1 cellular context compared by ENCODE assay signal in genomic region chr11:68735626-68736025, GRCh38.
TF ChIP-seq lines count a peak whose summit lies in the region.

No MANE protein-coding gene starts in this region.

TF ChIP-seq in WTC11, 78 proteins besides CTCF, POLR2A, EP300 and RAD21 (continued from another document):
- TF ChIP-seq, protein P1, sequence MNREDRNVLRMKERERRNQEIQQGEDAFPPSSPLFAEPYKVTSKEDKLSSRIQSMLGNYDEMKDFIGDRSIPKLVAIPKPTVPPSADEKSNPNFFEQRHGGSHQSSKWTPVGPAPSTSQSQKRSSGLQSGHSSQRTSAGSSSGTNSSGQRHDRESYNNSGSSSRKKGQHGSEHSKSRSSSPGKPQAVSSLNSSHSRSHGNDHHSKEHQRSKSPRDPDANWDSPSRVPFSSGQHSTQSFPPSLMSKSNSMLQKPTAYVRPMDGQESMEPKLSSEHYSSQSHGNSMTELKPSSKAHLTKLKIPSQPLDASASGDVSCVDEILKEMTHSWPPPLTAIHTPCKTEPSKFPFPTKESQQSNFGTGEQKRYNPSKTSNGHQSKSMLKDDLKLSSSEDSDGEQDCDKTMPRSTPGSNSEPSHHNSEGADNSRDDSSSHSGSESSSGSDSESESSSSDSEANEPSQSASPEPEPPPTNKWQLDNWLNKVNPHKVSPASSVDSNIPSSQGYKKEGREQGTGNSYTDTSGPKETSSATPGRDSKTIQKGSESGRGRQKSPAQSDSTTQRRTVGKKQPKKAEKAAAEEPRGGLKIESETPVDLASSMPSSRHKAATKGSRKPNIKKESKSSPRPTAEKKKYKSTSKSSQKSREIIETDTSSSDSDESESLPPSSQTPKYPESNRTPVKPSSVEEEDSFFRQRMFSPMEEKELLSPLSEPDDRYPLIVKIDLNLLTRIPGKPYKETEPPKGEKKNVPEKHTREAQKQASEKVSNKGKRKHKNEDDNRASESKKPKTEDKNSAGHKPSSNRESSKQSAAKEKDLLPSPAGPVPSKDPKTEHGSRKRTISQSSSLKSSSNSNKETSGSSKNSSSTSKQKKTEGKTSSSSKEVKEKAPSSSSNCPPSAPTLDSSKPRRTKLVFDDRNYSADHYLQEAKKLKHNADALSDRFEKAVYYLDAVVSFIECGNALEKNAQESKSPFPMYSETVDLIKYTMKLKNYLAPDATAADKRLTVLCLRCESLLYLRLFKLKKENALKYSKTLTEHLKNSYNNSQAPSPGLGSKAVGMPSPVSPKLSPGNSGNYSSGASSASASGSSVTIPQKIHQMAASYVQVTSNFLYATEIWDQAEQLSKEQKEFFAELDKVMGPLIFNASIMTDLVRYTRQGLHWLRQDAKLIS (CRISPR knock-in tag; IDR thresholded peaks at IDR 0.05; ENCODE audit: borderline replicate concordance): no peak
- TF ChIP-seq ZNF317 (CRISPR knock-in tag; IDR thresholded peaks at IDR 0.05; ENCODE audit: borderline replicate concordance, low read depth): no peak
- TF ChIP-seq CREB1 (CRISPR knock-in tag; IDR thresholded peaks at IDR 0.05): no peak
- no peak for TF ChIP-seq MXD4 (CRISPR knock-in tag; IDR thresholded peaks at IDR 0.05; ENCODE audit: borderline replicate concordance)
- TF ChIP-seq, protein P2, sequence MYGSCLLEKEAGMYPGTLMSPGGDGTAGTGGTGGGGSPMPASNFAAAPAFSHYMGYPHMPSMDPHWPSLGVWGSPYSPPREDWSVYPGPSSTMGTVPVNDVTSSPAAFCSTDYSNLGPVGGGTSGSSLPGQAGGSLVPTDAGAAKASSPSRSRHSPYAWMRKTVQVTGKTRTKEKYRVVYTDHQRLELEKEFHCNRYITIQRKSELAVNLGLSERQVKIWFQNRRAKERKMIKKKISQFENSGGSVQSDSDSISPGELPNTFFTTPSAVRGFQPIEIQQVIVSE (CRISPR knock-in tag; IDR thresholded peaks at IDR 0.05; ENCODE audit: borderline replicate concordance): no peak
